ENCODE assay signal across 12 cellular contexts in genomic region chr6:139515511-139515910, GRCh38.
A peak's percentile ranks its signal among the peaks of the same experiment; 100 is the strongest.
DNase-seq lines count a peak whose midpoint lies in the region; ATAC-seq and TF ChIP-seq lines count a peak whose summit lies in the region.
"Had no signal": no experiment of that assay in that cellular context is flagged by ENCODE, and none has a peak within 500 bp of the region (broad histone marks: within the 10 kb centered on the region; RNA-seq: fewer than 3 reads in every experiment).

No MANE protein-coding gene starts in this region.

- no peaks in the 10 kb centered on the region for H3K36me3 Mint-ChIP-seq in activated CD4-positive, alpha-beta T cell treated with anti-CD3 and anti-CD28 coated beads for 36 hours (ENCODE audit: low read depth)
- H3K36me3 Mint-ChIP-seq in activated CD4-positive, alpha-beta T cell treated with anti-CD3 and anti-CD28 coated beads, Interleukin-2, amount 10 ng/mL, durations not matched to agents 24 days and 14 days (ENCODE audit: low read depth): no peaks in the 10 kb centered on the region
- no peaks in the 10 kb centered on the region for H3K36me3 Mint-ChIP-seq in chondrocyte (ENCODE audit: low read depth)
- H3K36me3 Mint-ChIP-seq: WTC11 had no signal

- H3K27ac Mint-ChIP-seq in activated CD4-positive, alpha-beta T cell treated with anti-CD3 and anti-CD28 coated beads for 36 hours: peak overlapping the region; percentile 76
- H3K27ac Mint-ChIP-seq in activated CD4-positive, alpha-beta T cell treated with anti-CD3 and anti-CD28 coated beads, Interleukin-2, amount 10 ng/mL, durations not matched to agents 24 days and 14 days: no peak overlapping the region
- peak overlapping the region; percentile 59 for H3K27ac Mint-ChIP-seq in chondrocyte (ENCODE audit: unreplicated experiment)
- H3K27ac Mint-ChIP-seq: WTC11 had no signal

- no peak for TF ChIP-seq CTCF in chondrocyte (IDR thresholded peaks at IDR 0.05)

- H3K4me1 Mint-ChIP-seq in activated CD4-positive, alpha-beta T cell treated with anti-CD3 and anti-CD28 coated beads for 36 hours: peaks cover 21% of the 10 kb centered on the region
- peaks cover 4% of the 10 kb centered on the region for H3K4me1 Mint-ChIP-seq in activated CD4-positive, alpha-beta T cell treated with anti-CD3 and anti-CD28 coated beads, Interleukin-2, amount 10 ng/mL, durations not matched to agents 24 days and 14 days
- H3K4me1 Mint-ChIP-seq in chondrocyte (ENCODE audit: low read depth): peaks cover 26% of the 10 kb centered on the region

- no peaks in the 10 kb centered on the region for H3K27me3 Mint-ChIP-seq in activated CD4-positive, alpha-beta T cell treated with anti-CD3 and anti-CD28 coated beads for 36 hours
- peaks cover 2% of the 10 kb centered on the region for H3K27me3 Mint-ChIP-seq in activated CD4-positive, alpha-beta T cell treated with anti-CD3 and anti-CD28 coated beads, Interleukin-2, amount 10 ng/mL, durations not matched to agents 24 days and 14 days
- H3K27me3 Mint-ChIP-seq in chondrocyte (ENCODE audit: low read depth): no peaks in the 10 kb centered on the region

- peak; percentile 79 for ATAC-seq in activated CD4-positive, alpha-beta T cell treated with anti-CD3 and anti-CD28 coated beads for 36 hours
- ATAC-seq in HG03565 (IDR thresholded peaks at IDR 0.05; ENCODE audit: unreplicated experiment): peak; percentile 48
- ATAC-seq: WTC11 had no signal

- CTCF ChIA-PET in activated CD4-positive, alpha-beta T cell treated with anti-CD3 and anti-CD28 coated beads for 36 hours (lab: Charles Lee): interaction anchor here (0.6 kb wide), 1 partner anchor 54 kb away, joined by 3 read pairs; no protein-coding TSS in a partner anchor

- no peak overlapping the region for H3K4me3 Mint-ChIP-seq in activated CD4-positive, alpha-beta T cell treated with anti-CD3 and anti-CD28 coated beads for 36 hours
- no peak overlapping the region for H3K4me3 Mint-ChIP-seq in activated CD4-positive, alpha-beta T cell treated with anti-CD3 and anti-CD28 coated beads, Interleukin-2, amount 10 ng/mL, durations not matched to agents 24 days and 14 days
- H3K4me3 Mint-ChIP-seq in chondrocyte (ENCODE audit: unreplicated experiment): no peak overlapping the region
- H3K4me3 Mint-ChIP-seq: WTC11 had no signal

- intact Hi-C loops in activated CD4-positive, alpha-beta T cell treated with anti-CD3 and anti-CD28 coated beads for 36 hours (cut with DNase I, micrococcal nuclease): loop anchor here (1.0 to 5.0 kb wide), 3 partner anchors 25 to 141 kb away; partner anchors contain the start of gene CITED2 (in 1 of the 2)
- intact Hi-C loops in activated CD4-positive, alpha-beta T cell treated with anti-CD3 and anti-CD28 coated beads, Interleukin-2, amount 10 ng/mL, durations not matched to agents 24 days and 14 days (cut with micrococcal nuclease): loop anchor here (1.0 to 2.0 kb wide), 2 partner anchors 13 to 86 kb away; no protein-coding TSS in a partner anchor

- no peak for DNase-seq in activated CD4-positive, alpha-beta T cell treated with anti-CD3 and anti-CD28 coated beads for 36 hours
- no peak for DNase-seq in activated CD4-positive, alpha-beta T cell treated with anti-CD3 and anti-CD28 coated beads, Interleukin-2, amount 10 ng/mL, durations not matched to agents 24 days and 14 days
- DNase-seq in chondrocyte (ENCODE audit: low spot score) (no peak), renal cortical epithelial cell (ENCODE audit: low read depth) (peak; percentile 69), NOMO-1 treated with dmso at 0.1 percent for 144 hours (lab: John Stamatoyannopoulos, UW; ENCODE audit: unreplicated experiment) (no peak), NCI-H2171 (lab: John Stamatoyannopoulos, UW) (no peak)
- DNase-seq in activated CD4-positive, CD25-positive, alpha-beta regulatory T cell treated with anti-CD3 and anti-CD28 coated beads, Interleukin-2, amount 50 U/mL, for 72 hours: no peak
- DNase-seq: cerebellar nuclear complex, DMS 273 treated with DMSO at 0.1 percent for 48 hours, tibial artery had no signal

- POLR2A ChIA-PET in activated CD4-positive, alpha-beta T cell treated with anti-CD3 and anti-CD28 coated beads for 36 hours (lab: Charles Lee): interaction anchor here (1.1 kb wide), 1 partner anchor 140 kb away, joined by 3 read pairs; no protein-coding TSS in a partner anchor

- H3K9me3 Mint-ChIP-seq in activated CD4-positive, alpha-beta T cell treated with anti-CD3 and anti-CD28 coated beads for 36 hours (ENCODE audit: low read depth): no peaks in the 10 kb centered on the region
- no peaks in the 10 kb centered on the region for H3K9me3 Mint-ChIP-seq in activated CD4-positive, alpha-beta T cell treated with anti-CD3 and anti-CD28 coated beads, Interleukin-2, amount 10 ng/mL, durations not matched to agents 24 days and 14 days
- H3K9me3 Mint-ChIP-seq in chondrocyte (ENCODE audit: low read depth): no peaks in the 10 kb centered on the region
- H3K9me3 Mint-ChIP-seq: WTC11 had no signal
